In the genomic region with DNA sequence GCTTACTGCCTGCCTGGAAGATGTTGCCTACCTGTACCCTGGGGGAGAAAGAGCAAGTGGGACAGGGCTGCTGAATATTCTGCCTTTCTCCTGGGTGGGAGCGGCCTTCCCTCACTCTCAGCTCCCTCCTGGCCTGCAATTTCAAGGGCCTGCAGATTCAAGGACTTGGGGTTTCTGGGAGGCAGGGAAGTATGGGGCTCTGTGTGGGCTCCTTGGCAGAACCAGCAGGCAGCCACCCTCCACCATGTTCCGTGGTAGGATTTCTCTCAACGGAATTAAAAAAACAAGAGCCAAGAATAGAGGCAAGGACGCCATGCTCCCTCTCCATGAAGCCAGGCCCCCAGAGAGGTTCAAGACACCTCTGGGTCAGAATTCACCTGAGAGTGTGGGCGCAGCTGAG, we compare ENCODE assay signal across 34 cellular contexts.
"Had no signal": no experiment of that assay in that cellular context is flagged by ENCODE, and none has a peak within 500 bp of the region (broad histone marks: within the 10 kb centered on the region; RNA-seq: fewer than 3 reads in every experiment).

No MANE protein-coding gene starts in this region.

- ATAC-seq: activated CD4-positive, alpha-beta T cell treated with anti-CD3 and anti-CD28 coated beads for 36 hours; activated CD4-positive, CD25-positive, alpha-beta regulatory T cell treated with anti-CD3 and anti-CD28 coated beads, Interleukin-2, amount 50 U/mL, for 24 hours; activated CD8-positive, alpha-beta memory T cell treated with anti-CD3 and anti-CD28 coated beads, Interleukin-2, amount 10 ng/mL, durations not matched to agents 7 days and 5 days; activated CD8-positive, alpha-beta T cell treated with anti-CD3 and anti-CD28 coated beads, Interleukin-2, amount 10 ng/mL, durations not matched to agents 7 days and 5 days; activated naive CD8-positive, alpha-beta T cell treated with anti-CD3 and anti-CD28 coated beads, Interleukin-2, amount 50 U/mL, for 24 hours; WTC11 had no signal

- H3K36me3 ChIP-seq: breast epithelium had no signal

- H3K27ac Mint-ChIP-seq: activated CD4-positive, alpha-beta memory T cell treated with anti-CD3 and anti-CD28 coated beads, Interleukin-2, amount 10 ng/mL, durations not matched to agents 7 days and 5 days; activated CD4-positive, alpha-beta T cell treated with anti-CD3 and anti-CD28 coated beads for 36 hours; activated CD4-positive, alpha-beta T cell treated with anti-CD3 and anti-CD28 coated beads, Interleukin-2, amount 10 ng/mL, durations not matched to agents 7 days and 5 days; activated CD8-positive, alpha-beta memory T cell treated with anti-CD3 and anti-CD28 coated beads, Interleukin-2, amount 10 ng/mL, durations not matched to agents 7 days and 5 days; activated CD8-positive, alpha-beta T cell treated with anti-CD3 and anti-CD28 coated beads, Interleukin-2, amount 10 ng/mL, durations not matched to agents 7 days and 5 days; activated naive CD4-positive, alpha-beta T cell treated with anti-CD3 and anti-CD28 coated beads, Interleukin-2, amount 10 ng/mL, durations not matched to agents 7 days and 5 days; activated naive CD4-positive, alpha-beta T cell treated with anti-CD3 and anti-CD28 coated beads, Interleukin-2, amount 50 U/mL, for 24 hours; activated naive CD8-positive, alpha-beta T cell; activated naive CD8-positive, alpha-beta T cell treated with anti-CD3 and anti-CD28 coated beads, Interleukin-2, amount 10 ng/mL, durations not matched to agents 7 days and 5 days; activated naive CD8-positive, alpha-beta T cell treated with anti-CD3 and anti-CD28 coated beads, Interleukin-2, amount 50 U/mL, for 24 hours; activated T-helper 2 cell treated with anti-CD3 and anti-CD28 coated beads, Interferon-gamma antibody, Interleukin-2, Interleukin-4, amounts not matched to agents 10 μg/mL and 5 μg/mL and 100 μg/mL, durations not matched to agents 14 hours and 24 hours and 36 hours; T-helper 1 cell treated with Interleukin-12 subunit alpha and Interleukin-12 subunit beta and Interleukin-4 antibody, amounts not matched to agents 30 μg/mL and 1 μg/mL, for 36 hours; T-helper 2 cell treated with Interferon-gamma antibody and Interleukin-4, amounts not matched to agents 5 μg/mL and 100 μg/mL, for 36 hours; WTC11 had no signal

- H3K4me3 ChIP-seq: breast epithelium had no signal

- H3K27me3 ChIP-seq: brain microvascular endothelial cell, breast epithelium had no signal

- H3K36me3 Mint-ChIP-seq: activated CD8-positive, alpha-beta memory T cell treated with anti-CD3 and anti-CD28 coated beads, Interleukin-2, amount 10 ng/mL, durations not matched to agents 7 days and 5 days; activated naive CD4-positive, alpha-beta T cell treated with anti-CD3 and anti-CD28 coated beads, Interleukin-2, amount 10 ng/mL, durations not matched to agents 7 days and 5 days; activated naive CD8-positive, alpha-beta T cell; activated naive CD8-positive, alpha-beta T cell treated with anti-CD3 and anti-CD28 coated beads, Interleukin-2, amount 10 ng/mL, durations not matched to agents 7 days and 5 days; WTC11 had no signal

- H3K4me1 Mint-ChIP-seq: activated CD4-positive, alpha-beta memory T cell treated with anti-CD3 and anti-CD28 coated beads, Interleukin-2, amount 10 ng/mL, durations not matched to agents 7 days and 5 days; activated CD4-positive, alpha-beta T cell treated with anti-CD3 and anti-CD28 coated beads for 36 hours; activated CD4-positive, alpha-beta T cell treated with anti-CD3 and anti-CD28 coated beads, Interleukin-2, amount 10 ng/mL, durations not matched to agents 7 days and 5 days; activated CD8-positive, alpha-beta memory T cell treated with anti-CD3 and anti-CD28 coated beads, Interleukin-2, amount 10 ng/mL, durations not matched to agents 7 days and 5 days; activated naive CD4-positive, alpha-beta T cell treated with anti-CD3 and anti-CD28 coated beads, Interleukin-2, amount 10 ng/mL, durations not matched to agents 7 days and 5 days; activated naive CD4-positive, alpha-beta T cell treated with anti-CD3 and anti-CD28 coated beads, Interleukin-2, amount 50 U/mL, for 24 hours; activated naive CD8-positive, alpha-beta T cell treated with anti-CD3 and anti-CD28 coated beads, Interleukin-2, amount 10 ng/mL, durations not matched to agents 7 days and 5 days; activated naive CD8-positive, alpha-beta T cell treated with anti-CD3 and anti-CD28 coated beads, Interleukin-2, amount 50 U/mL, for 24 hours had no signal

- H3K27me3 Mint-ChIP-seq: activated CD4-positive, alpha-beta T cell treated with anti-CD3 and anti-CD28 coated beads, Interleukin-2, amount 10 ng/mL, durations not matched to agents 7 days and 5 days; activated naive CD4-positive, alpha-beta T cell treated with anti-CD3 and anti-CD28 coated beads, Interleukin-2, amount 50 U/mL, for 24 hours; activated naive CD8-positive, alpha-beta T cell treated with anti-CD3 and anti-CD28 coated beads, Interleukin-2, amount 10 ng/mL, durations not matched to agents 7 days and 5 days; activated naive CD8-positive, alpha-beta T cell treated with anti-CD3 and anti-CD28 coated beads, Interleukin-2, amount 50 U/mL, for 24 hours; activated T-cell treated with anti-CD3 and anti-CD28 coated beads, Interleukin-2, amount 50 U/mL, for 24 hours had no signal

- DNase-seq: activated CD4-positive, alpha-beta memory T cell treated with anti-CD3 and anti-CD28 coated beads, Interleukin-2, amount 10 ng/mL, durations not matched to agents 7 days and 5 days; activated CD4-positive, alpha-beta T cell treated with anti-CD3 and anti-CD28 coated beads for 1 hour; activated CD4-positive, alpha-beta T cell treated with anti-CD3 and anti-CD28 coated beads for 36 hours; activated CD4-positive, alpha-beta T cell treated with anti-CD3 and anti-CD28 coated beads for 48 hours; activated CD4-positive, alpha-beta T cell treated with anti-CD3 and anti-CD28 coated beads, Interleukin-2, amount 10 ng/mL, durations not matched to agents 7 days and 5 days; activated CD4-positive, alpha-beta T cell treated with anti-CD3 and anti-CD28 coated beads, Interleukin-2, amount 50 U/mL, for 48 hours; activated CD4-positive, CD25-positive, alpha-beta regulatory T cell; activated CD8-positive, alpha-beta memory T cell treated with anti-CD3 and anti-CD28 coated beads for 24 hours; activated CD8-positive, alpha-beta memory T cell treated with anti-CD3 and anti-CD28 coated beads, Interleukin-2, amount 10 ng/mL, durations not matched to agents 7 days and 5 days; activated CD8-positive, alpha-beta memory T cell treated with anti-CD3 and anti-CD28 coated beads, Interleukin-2, amount 50 U/mL, for 48 hours; activated CD8-positive, alpha-beta T cell treated with anti-CD3 and anti-CD28 coated beads, Interleukin-2, amount 10 ng/mL, durations not matched to agents 7 days and 5 days; activated effector memory CD4-positive, alpha-beta T cell treated with Interleukin-2 at 50 U/mL for 16 hours; activated gamma-delta T cell; activated naive CD4-positive, alpha-beta T cell treated with anti-CD3 and anti-CD28 coated beads, Interleukin-2, amount 10 ng/mL, durations not matched to agents 7 days and 5 days; activated naive CD4-positive, alpha-beta T cell treated with Interleukin-2 at 50 U/mL for 16 hours; activated naive CD8-positive, alpha-beta T cell treated with anti-CD3 and anti-CD28 coated beads, Interleukin-2, amount 10 ng/mL, durations not matched to agents 7 days and 5 days; activated naive CD8-positive, alpha-beta T cell treated with anti-CD3 and anti-CD28 coated beads, Interleukin-2, amount 50 U/mL, for 24 hours; activated T-cell treated with anti-CD3 and anti-CD28 coated beads, Interleukin-2, amount 50 U/mL, for 24 hours; activated T-cell treated with anti-CD3 and anti-CD28 coated beads, Interleukin-2, amount 50 U/mL, for 48 hours; aorta; brain microvascular endothelial cell; central memory CD4-positive, alpha-beta T cell; T-helper 1 cell; T-helper 2 cell; T-helper 9 cell had no signal

- H3K9me3 Mint-ChIP-seq: activated CD4-positive, alpha-beta memory T cell treated with anti-CD3 and anti-CD28 coated beads, Interleukin-2, amount 10 ng/mL, durations not matched to agents 7 days and 5 days; activated CD4-positive, alpha-beta T cell treated with anti-CD3 and anti-CD28 coated beads, Interleukin-2, amount 10 ng/mL, durations not matched to agents 7 days and 5 days; activated naive CD4-positive, alpha-beta T cell treated with anti-CD3 and anti-CD28 coated beads, Interleukin-2, amount 10 ng/mL, durations not matched to agents 7 days and 5 days; activated naive CD4-positive, alpha-beta T cell treated with anti-CD3 and anti-CD28 coated beads, Interleukin-2, amount 50 U/mL, for 24 hours; activated naive CD8-positive, alpha-beta T cell treated with anti-CD3 and anti-CD28 coated beads, Interleukin-2, amount 10 ng/mL, durations not matched to agents 7 days and 5 days; activated naive CD8-positive, alpha-beta T cell treated with anti-CD3 and anti-CD28 coated beads, Interleukin-2, amount 50 U/mL, for 24 hours; activated T-cell treated with anti-CD3 and anti-CD28 coated beads, Interleukin-2, amount 50 U/mL, for 24 hours; activated T-helper 2 cell treated with anti-CD3 and anti-CD28 coated beads, Interferon-gamma antibody, Interleukin-2, Interleukin-4, amounts not matched to agents 10 μg/mL and 5 μg/mL and 100 μg/mL, durations not matched to agents 14 hours and 24 hours and 36 hours; T-helper 1 cell treated with Interleukin-12 subunit alpha and Interleukin-12 subunit beta and Interleukin-4 antibody, amounts not matched to agents 30 μg/mL and 1 μg/mL, for 36 hours; T-helper 2 cell treated with Interferon-gamma antibody and Interleukin-4, amounts not matched to agents 5 μg/mL and 100 μg/mL, for 36 hours; WTC11 had no signal

- H3K27ac ChIP-seq: brain microvascular endothelial cell, breast epithelium, VCaP had no signal

- H3K9me3 ChIP-seq: breast epithelium had no signal

- H3K4me1 ChIP-seq: breast epithelium had no signal

- H3K4me3 Mint-ChIP-seq: activated CD4-positive, alpha-beta memory T cell treated with anti-CD3 and anti-CD28 coated beads, Interleukin-2, amount 10 ng/mL, durations not matched to agents 7 days and 5 days; activated CD4-positive, alpha-beta T cell treated with anti-CD3 and anti-CD28 coated beads for 36 hours; activated CD4-positive, alpha-beta T cell treated with anti-CD3 and anti-CD28 coated beads, Interleukin-2, amount 10 ng/mL, durations not matched to agents 7 days and 5 days; activated CD8-positive, alpha-beta memory T cell treated with anti-CD3 and anti-CD28 coated beads, Interleukin-2, amount 10 ng/mL, durations not matched to agents 7 days and 5 days; activated CD8-positive, alpha-beta T cell treated with anti-CD3 and anti-CD28 coated beads, Interleukin-2, amount 10 ng/mL, durations not matched to agents 7 days and 5 days; activated naive CD4-positive, alpha-beta T cell treated with anti-CD3 and anti-CD28 coated beads, Interleukin-2, amount 10 ng/mL, durations not matched to agents 7 days and 5 days; activated naive CD4-positive, alpha-beta T cell treated with anti-CD3 and anti-CD28 coated beads, Interleukin-2, amount 50 U/mL, for 24 hours; activated naive CD8-positive, alpha-beta T cell; activated naive CD8-positive, alpha-beta T cell treated with anti-CD3 and anti-CD28 coated beads, Interleukin-2, amount 10 ng/mL, durations not matched to agents 7 days and 5 days; activated naive CD8-positive, alpha-beta T cell treated with anti-CD3 and anti-CD28 coated beads, Interleukin-2, amount 50 U/mL, for 24 hours; activated T-cell treated with anti-CD3 and anti-CD28 coated beads, Interleukin-2, amount 50 U/mL, for 24 hours; T-helper 1 cell treated with Interleukin-12 subunit alpha and Interleukin-12 subunit beta and Interleukin-4 antibody, amounts not matched to agents 30 μg/mL and 1 μg/mL, for 36 hours; T-helper 2 cell treated with Interferon-gamma antibody and Interleukin-4, amounts not matched to agents 5 μg/mL and 100 μg/mL, for 36 hours; WTC11 had no signal
